1 cellular context compared by ENCODE assay signal in the genomic region with DNA sequence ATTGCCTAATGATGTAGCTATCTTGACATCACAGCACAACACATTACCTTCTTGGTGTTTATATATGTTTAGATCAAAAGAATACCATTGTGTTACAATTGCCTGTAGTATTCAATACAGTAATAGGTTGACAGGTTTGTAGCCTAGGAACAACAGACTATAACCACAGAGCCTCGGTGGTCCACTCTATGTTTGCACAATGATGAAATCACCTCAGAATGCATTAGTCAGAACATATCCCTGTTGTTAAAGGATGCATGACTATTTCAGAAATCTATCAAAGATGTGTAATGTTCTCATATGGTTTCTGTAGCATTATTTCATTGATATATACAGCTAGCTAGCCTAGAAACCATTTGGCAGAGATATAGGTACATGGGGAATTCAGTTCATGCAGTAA.
A peak's percentile ranks its signal among the peaks of the same experiment; 100 is the strongest.
TF ChIP-seq lines count a peak whose summit lies in the region.

No MANE protein-coding gene starts in this region.

TF ChIP-seq in IMR-90, 13 proteins besides CTCF, POLR2A, EP300 and RAD21:
- TF ChIP-seq MXI1 (IDR thresholded peaks at IDR 0.05; ENCODE audit: borderline replicate concordance, low read depth, low read length) = no peak
- TF ChIP-seq FOS (IDR thresholded peaks at IDR 0.05; ENCODE audit: low read depth, low read length) = 0 out of 2 replicates have a peak, but pooled peaks have one; percentile 22
- no peak for TF ChIP-seq RFX5 (IDR thresholded peaks at IDR 0.05; ENCODE audit: low read depth, low read length)
- peak; percentile 87 for TF ChIP-seq CEBPB (IDR thresholded peaks at IDR 0.05; ENCODE audit: low read depth, low read length)
